Comparison of ENCODE assay signal across 8 cellular contexts in the genomic region with DNA sequence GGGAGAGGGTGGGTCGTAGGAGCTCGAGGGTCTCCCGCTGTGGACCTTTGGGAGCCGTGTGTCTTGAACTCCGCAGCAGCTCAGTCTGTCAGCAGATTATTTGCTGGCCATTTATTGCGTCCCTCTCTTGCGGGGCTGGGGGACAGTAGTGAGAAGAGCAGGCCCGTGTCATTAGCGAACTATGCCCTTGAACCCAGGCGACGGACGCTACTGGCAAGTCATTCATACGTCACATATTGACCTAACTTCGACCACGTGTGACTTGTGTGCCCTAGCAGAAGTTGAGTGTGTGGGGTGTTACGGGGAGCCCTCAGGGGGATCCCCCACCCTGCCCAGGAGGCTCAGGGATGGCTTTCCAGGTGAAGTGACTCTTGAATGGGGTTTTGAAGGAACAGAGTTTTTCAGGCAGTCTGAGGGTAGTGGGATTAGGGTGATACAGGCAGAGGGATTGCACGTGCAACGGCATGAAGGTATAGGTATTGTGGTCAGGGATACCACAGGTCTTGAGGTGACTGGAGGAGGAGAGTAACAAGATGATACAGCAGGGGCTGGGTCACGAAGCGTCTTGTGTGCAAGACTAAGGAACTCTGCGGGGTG. TPM values are rescaled to one million over a fixed set of nuclear protein-coding genes. Genes with fewer than 3 reads are reported as not detected.
A peak's percentile ranks its signal among the peaks of the same experiment; 100 is the strongest.
DNase-seq lines count a peak whose midpoint lies in the region; ATAC-seq, FAIRE-seq and TF ChIP-seq lines count a peak whose summit lies in the region.

No MANE protein-coding gene starts in this region.

- H4K20me1 ChIP-seq in smooth muscle cell (ENCODE audit: low read depth) = peaks cover 53% of the 10 kb centered on the region

- peaks cover 35% of the 10 kb centered on the region for H3K79me2 ChIP-seq in smooth muscle cell (ENCODE audit: low read depth)

- TF ChIP-seq CTCF in left ventricle myocardium inferior (IDR thresholded peaks at IDR 0.05; ENCODE audit: borderline replicate concordance) = no peak
- TF ChIP-seq CTCF in smooth muscle cell (IDR thresholded peaks at IDR 0.05; ENCODE audit: borderline replicate concordance, insufficient read depth, poor library complexity, severe bottlenecking) = no peak
- TF ChIP-seq CTCF in D721Med (IDR thresholded peaks at IDR 0.05; ENCODE audit: insufficient read depth, missing control alignments) = no peak

- intact Hi-C loops in left ventricle myocardium inferior (cut with micrococcal nuclease) = no loop called here

- no peaks in the 10 kb centered on the region for H3K27me3 Mint-ChIP-seq in activated CD8-positive, alpha-beta T cell treated with anti-CD3 and anti-CD28 coated beads, Interleukin-2, amount 10 ng/mL, durations not matched to agents 7 days and 5 days (ENCODE audit: low read depth)

- H3K4me1 ChIP-seq in left ventricle myocardium inferior (peaks cover 16% of the 10 kb centered on the region), smooth muscle cell (ENCODE audit: low read depth) (peaks cover 7% of the 10 kb centered on the region)

- H2AFZ ChIP-seq in smooth muscle cell (ENCODE audit: low read depth) = no peak overlapping the region

- no peaks in the 10 kb centered on the region for H3K9me3 Mint-ChIP-seq in activated CD8-positive, alpha-beta T cell treated with anti-CD3 and anti-CD28 coated beads, Interleukin-2, amount 10 ng/mL, durations not matched to agents 7 days and 5 days (ENCODE audit: insufficient read depth)

- DNase-seq in activated CD4-positive, alpha-beta T cell treated with anti-CD3 and anti-CD28 coated beads for 48 hours = peak; percentile 74
- no peak for DNase-seq in activated CD4-positive, alpha-beta T cell treated with anti-CD3 and anti-CD28 coated beads for 4 hours
- peak; percentile 69 for DNase-seq in Jurkat, Clone E6-1 (ENCODE audit: low read depth, low spot score)
- DNase-seq in activated CD8-positive, alpha-beta T cell treated with anti-CD3 and anti-CD28 coated beads, Interleukin-2, amount 10 ng/mL, durations not matched to agents 7 days and 5 days = peak; percentile 65
- DNase-seq in left ventricle myocardium inferior (no peak), smooth muscle cell (lab: John Stamatoyannopoulos, UW; ENCODE audit: unreplicated experiment) (no peak), D721Med (ENCODE audit: insufficient read length, low spot score) (no peak), OCI-M2 (lab: John Stamatoyannopoulos, UW; ENCODE audit: unreplicated experiment) (no peak)

- FAIRE-seq in D721Med (lab: Jason Lieb, UNC) = no peak

- peaks cover 29% of the 10 kb centered on the region for H3F3A ChIP-seq in smooth muscle cell (ENCODE audit: low read depth)

- peak overlapping the region; percentile 99 for H3K4me2 ChIP-seq in smooth muscle cell

- peaks cover 36% of the 10 kb centered on the region for H3K36me3 Mint-ChIP-seq in activated CD8-positive, alpha-beta T cell treated with anti-CD3 and anti-CD28 coated beads, Interleukin-2, amount 10 ng/mL, durations not matched to agents 7 days and 5 days (ENCODE audit: low read depth)

- POLR2A ChIA-PET in activated CD8-positive, alpha-beta T cell treated with anti-CD3 and anti-CD28 coated beads, Interleukin-2, amount 10 ng/mL, durations not matched to agents 7 days and 5 days (lab: Charles Lee) = interaction anchor here (0.6 to 1.9 kb wide), 11 partner anchors 9 to 457 kb away, joined by 3 to 20 read pairs (median 3); a partner anchor contains a TSS

- peak overlapping the region; percentile 92 for H3K4me3 Mint-ChIP-seq in activated CD8-positive, alpha-beta T cell treated with anti-CD3 and anti-CD28 coated beads, Interleukin-2, amount 10 ng/mL, durations not matched to agents 7 days and 5 days

- H3K4me1 Mint-ChIP-seq in activated CD8-positive, alpha-beta T cell treated with anti-CD3 and anti-CD28 coated beads, Interleukin-2, amount 10 ng/mL, durations not matched to agents 7 days and 5 days (ENCODE audit: low read depth) = peaks cover 47% of the 10 kb centered on the region

- ATAC-seq in activated CD8-positive, alpha-beta T cell treated with anti-CD3 and anti-CD28 coated beads, Interleukin-2, amount 10 ng/mL, durations not matched to agents 7 days and 5 days = peak; percentile 31

- no peaks in the 10 kb centered on the region for H3K9me3 ChIP-seq in left ventricle myocardium inferior (replicated peaks)
- H3K9me3 ChIP-seq in smooth muscle cell (replicated peaks; ENCODE audit: low read depth) = no peaks in the 10 kb centered on the region

- H3K27ac ChIP-seq in left ventricle myocardium inferior (replicated peaks) (peak overlapping the region; percentile 92), smooth muscle cell (ENCODE audit: low read depth) (no peak overlapping the region)

- 12% methylated on average over 21 of the region's 21 CpGs for WGBS in smooth muscle cell (ENCODE audit: low lambda C conversion rate)

- CTCF ChIA-PET in activated CD8-positive, alpha-beta T cell treated with anti-CD3 and anti-CD28 coated beads, Interleukin-2, amount 10 ng/mL, durations not matched to agents 7 days and 5 days (lab: Charles Lee) = interaction anchor here (0.8 to 3.4 kb wide), 7 partner anchors 10 to 358 kb away, joined by 3 to 27 read pairs (median 5); a partner anchor contains a TSS

- H3K27me3 ChIP-seq in left ventricle myocardium inferior (ENCODE audit: low read depth) = no peaks in the 10 kb centered on the region
- no peaks in the 10 kb centered on the region for H3K27me3 ChIP-seq in smooth muscle cell (ENCODE audit: low read depth)

- peak overlapping the region; percentile 6 for H3K9ac ChIP-seq in smooth muscle cell (ENCODE audit: low read depth)

- H3K36me3 ChIP-seq in left ventricle myocardium inferior = peaks cover 15% of the 10 kb centered on the region
- H3K36me3 ChIP-seq in smooth muscle cell (ENCODE audit: low read depth) = no peaks in the 10 kb centered on the region

- H3K4me3 ChIP-seq in Jurkat, Clone E6-1 (ENCODE audit: low read length) = peak overlapping the region; percentile 73
- H3K4me3 ChIP-seq in left ventricle myocardium inferior (peak overlapping the region; percentile 77), smooth muscle cell (peak overlapping the region; percentile 92)

- H3K27ac Mint-ChIP-seq in activated CD8-positive, alpha-beta T cell treated with anti-CD3 and anti-CD28 coated beads, Interleukin-2, amount 10 ng/mL, durations not matched to agents 7 days and 5 days = peak overlapping the region; percentile 94

RNA-seq across cellular contexts. Expression of a gene that starts 13.0 kb away (rescaled TPM):
- 157 TPM for polyA plus RNA-seq in Jurkat, Clone E6-1 (2012; ENCODE audit: insufficient read depth, insufficient read length)
- 10 to 100 TPM; 80.7 to 85.3 TPM for total RNA-seq in activated CD8-positive, alpha-beta T cell treated with anti-CD3 and anti-CD28 coated beads, Interleukin-2, amount 10 ng/mL, durations not matched to agents 7 days and 5 days
- total RNA-seq in left ventricle myocardium inferior (6.3 TPM), smooth muscle cell (8.9 and 20.1 TPM in 2 replicates)
- 10.5 and 16.1 TPM in 2 replicates for polyA plus RNA-seq in smooth muscle cell

RNA-seq across cellular contexts. Expression of a gene that starts 34.0 kb away (rescaled TPM):
- polyA plus RNA-seq in Jurkat, Clone E6-1 (2012; ENCODE audit: insufficient read depth, insufficient read length) = 45.5 TPM
- 10 to 100 TPM; 73.2 to 77.7 TPM for total RNA-seq in activated CD8-positive, alpha-beta T cell treated with anti-CD3 and anti-CD28 coated beads, Interleukin-2, amount 10 ng/mL, durations not matched to agents 7 days and 5 days
- total RNA-seq in left ventricle myocardium inferior (13.0 TPM), smooth muscle cell (12.0 and 25.1 TPM in 2 replicates)
- polyA plus RNA-seq in smooth muscle cell = 13.8 and 26.2 TPM in 2 replicates

Comparison
In these comparisons a context has a peak if more than half of its experiments do, and no peak if none do; other contexts are left out.
1. DNase-seq: peak in activated CD4-positive, alpha-beta T cell treated with anti-CD3 and anti-CD28 coated beads for 48 hours (single experiment), Jurkat, Clone E6-1 (single experiment) and activated CD8-positive, alpha-beta T cell treated with anti-CD3 and anti-CD28 coated beads, Interleukin-2, amount 10 ng/mL, durations not matched to agents 7 days and 5 days (single experiment); none in activated CD4-positive, alpha-beta T cell treated with anti-CD3 and anti-CD28 coated beads for 4 hours (0 of 2), left ventricle myocardium inferior (single experiment), smooth muscle cell (single experiment), D721Med (single experiment) and OCI-M2 (single experiment).
2. Peak in every context shown above with its lines, with median percentiles within 50 percentile points of each other: H3K4me3 ChIP-seq.